Comparison of ENCODE assay signal across 8 cellular contexts in genomic region chr17:55444471-55445441, GRCh38. TPM values are rescaled to one million over a fixed set of nuclear protein-coding genes. Genes with fewer than 3 reads are reported as not detected.
A peak's percentile ranks its signal among the peaks of the same experiment; 100 is the strongest.
DNase-seq lines count a peak whose midpoint lies in the region; ATAC-seq and TF ChIP-seq lines count a peak whose summit lies in the region.

No MANE protein-coding gene starts in this region.

- H3K4me1 ChIP-seq in OCI-LY7 (ENCODE audit: insufficient read depth, low read length, poor library complexity, severe bottlenecking) (peaks cover 12% of the 10 kb centered on the region), PC-3 (ENCODE audit: insufficient read depth, low read length) (peaks cover 13% of the 10 kb centered on the region)

- no peak overlapping the region for H3K9ac ChIP-seq in PC-3 (ENCODE audit: low read length)

- no peaks in the 10 kb centered on the region for H3K27me3 Mint-ChIP-seq in mesothelial cell of epicardium (ENCODE audit: low read depth)

- H3K9me3 ChIP-seq in OCI-LY7 (ENCODE audit: low read length), result no peaks in the 10 kb centered on the region
- no peaks in the 10 kb centered on the region for H3K9me3 ChIP-seq in PC-3 (ENCODE audit: low read length)

- peak; percentile 61 for ATAC-seq in GM18520 (IDR thresholded peaks at IDR 0.05; ENCODE audit: unreplicated experiment)
- peak; percentile 71 for ATAC-seq in HG02852 (IDR thresholded peaks at IDR 0.05; ENCODE audit: unreplicated experiment)
- no peak for ATAC-seq in PC-3

- H3K27ac ChIP-seq in OCI-LY7 (ENCODE audit: low read depth, low read length, poor library complexity, severe bottlenecking) (no peak overlapping the region), PC-3 (ENCODE audit: low read length) (no peak overlapping the region)

- H3K36me3 Mint-ChIP-seq in mesothelial cell of epicardium, result no peaks in the 10 kb centered on the region

- POLR2A ChIA-PET in OCI-LY7 (lab: Charles Lee) (no interaction called here), PC-3 (lab: Charles Lee; ENCODE audit: unreplicated experiment) (no interaction called here)

- H2AFZ ChIP-seq in OCI-LY7 (ENCODE audit: low read length) (peak overlapping the region; percentile 51), PC-3 (ENCODE audit: low read length) (no peak overlapping the region)

- CTCF ChIA-PET in OCI-LY7 (lab: Charles Lee; ENCODE audit: unreplicated experiment) (no interaction called here), PC-3 (lab: Charles Lee) (no interaction called here)

- H3K9me2 ChIP-seq in OCI-LY7 (ENCODE audit: insufficient read depth, low read length) (no peaks in the 10 kb centered on the region), PC-3 (replicated peaks; ENCODE audit: low read length) (no peaks in the 10 kb centered on the region)

- H3K27ac Mint-ChIP-seq in mesothelial cell of epicardium, result peak overlapping the region; percentile 85

- DNase-seq in OCI-LY7 (ENCODE audit: low spot score) (no peak), mesothelial cell of epicardium (ENCODE audit: low spot score in 2 of 2, unreplicated experiment in 2 of 2) (no peak), GM10266 (ENCODE audit: extremely low spot score) (no peak), SHP77 (lab: John Stamatoyannopoulos, UW) (no peak), NCI-H345 treated with DMSO at 0.1 percent for 48 hours (lab: John Stamatoyannopoulos, UW; ENCODE audit: unreplicated experiment) (no peak), PC-3 (no peak)

- H3K4me3 Mint-ChIP-seq in mesothelial cell of epicardium, result no peak overlapping the region

- H3K4me1 Mint-ChIP-seq in mesothelial cell of epicardium, result peaks cover 72% of the 10 kb centered on the region

- intact Hi-C loops in OCI-LY7 (cut with micrococcal nuclease; ENCODE audit: unreplicated experiment) (no loop called here), PC-3 (cut with micrococcal nuclease) (no loop called here)

- no peak for TF ChIP-seq CTCF in OCI-LY7 (conservative IDR thresholded peaks at IDR 0.05; ENCODE audit: low read length)
- no peak for TF ChIP-seq CTCF in mesothelial cell of epicardium (IDR thresholded peaks at IDR 0.05; ENCODE audit: unreplicated experiment)
- no peak for TF ChIP-seq CTCF in GM10266 (IDR thresholded peaks at IDR 0.05; ENCODE audit: control insufficient read depth, insufficient read depth, low read depth, missing control alignments)
- no peak for TF ChIP-seq CTCF in PC-3 (conservative IDR thresholded peaks at IDR 0.05; ENCODE audit: low read depth, low read length)

- H3K27me3 ChIP-seq in PC-3 (ENCODE audit: low read length), result no peaks in the 10 kb centered on the region

- no peaks in the 10 kb centered on the region for H3K9me3 Mint-ChIP-seq in mesothelial cell of epicardium

- H3K79me2 ChIP-seq in OCI-LY7 (ENCODE audit: insufficient read depth, low read depth, low read length) (no peaks in the 10 kb centered on the region), PC-3 (ENCODE audit: low read length) (no peaks in the 10 kb centered on the region)

- no peaks in the 10 kb centered on the region for H3F3A ChIP-seq in PC-3 (ENCODE audit: low read length, unreplicated experiment)

- BruUV-seq in OCI-LY7 (replicated peaks; lab: Mats Ljungman, UMichigan) (no TSS peak), PC-3 (replicated peaks; lab: Mats Ljungman, UMichigan) (no TSS peak)

- H3K4me2 ChIP-seq in OCI-LY7 (ENCODE audit: low read length), result no peak overlapping the region
- H3K4me2 ChIP-seq in PC-3 (ENCODE audit: low read length), result no peak overlapping the region

- H4K20me1 ChIP-seq in OCI-LY7 (ENCODE audit: insufficient read depth, low read length), result no peaks in the 10 kb centered on the region
- H4K20me1 ChIP-seq in PC-3 (ENCODE audit: low read length), result no peaks in the 10 kb centered on the region

- H3K4me3 ChIP-seq in OCI-LY7 (ENCODE audit: low read depth, low read length, poor library complexity, severe bottlenecking) (no peak overlapping the region), PC-3 (ENCODE audit: low read length) (no peak overlapping the region)

- no peaks in the 10 kb centered on the region for H3K36me3 ChIP-seq in OCI-LY7 (ENCODE audit: insufficient read depth, low read length)
- H3K36me3 ChIP-seq in PC-3 (ENCODE audit: low read depth, low read length), result no peaks in the 10 kb centered on the region

RNA-seq across cellular contexts. Expression of gene MMD, which starts 23.1 kb away (rescaled TPM):
- total RNA-seq in OCI-LY7 (2014; rRNA removed; shearing (Covaris generic)), result 41.4 and 42.7 TPM in 2 replicates
- 43.8 and 48.4 TPM in 2 replicates for total RNA-seq in OCI-LY7 (2022)
- total RNA-seq in mesothelial cell of epicardium, result 36.6 to 42.4 TPM (median 37.6 TPM) in 3 replicates
- total RNA-seq in PC-3 (2014; rRNA removed), result 10.9 and 24.1 TPM in 2 replicates
